Comparison of ENCODE assay signal across 7 cellular contexts in the genomic region with DNA sequence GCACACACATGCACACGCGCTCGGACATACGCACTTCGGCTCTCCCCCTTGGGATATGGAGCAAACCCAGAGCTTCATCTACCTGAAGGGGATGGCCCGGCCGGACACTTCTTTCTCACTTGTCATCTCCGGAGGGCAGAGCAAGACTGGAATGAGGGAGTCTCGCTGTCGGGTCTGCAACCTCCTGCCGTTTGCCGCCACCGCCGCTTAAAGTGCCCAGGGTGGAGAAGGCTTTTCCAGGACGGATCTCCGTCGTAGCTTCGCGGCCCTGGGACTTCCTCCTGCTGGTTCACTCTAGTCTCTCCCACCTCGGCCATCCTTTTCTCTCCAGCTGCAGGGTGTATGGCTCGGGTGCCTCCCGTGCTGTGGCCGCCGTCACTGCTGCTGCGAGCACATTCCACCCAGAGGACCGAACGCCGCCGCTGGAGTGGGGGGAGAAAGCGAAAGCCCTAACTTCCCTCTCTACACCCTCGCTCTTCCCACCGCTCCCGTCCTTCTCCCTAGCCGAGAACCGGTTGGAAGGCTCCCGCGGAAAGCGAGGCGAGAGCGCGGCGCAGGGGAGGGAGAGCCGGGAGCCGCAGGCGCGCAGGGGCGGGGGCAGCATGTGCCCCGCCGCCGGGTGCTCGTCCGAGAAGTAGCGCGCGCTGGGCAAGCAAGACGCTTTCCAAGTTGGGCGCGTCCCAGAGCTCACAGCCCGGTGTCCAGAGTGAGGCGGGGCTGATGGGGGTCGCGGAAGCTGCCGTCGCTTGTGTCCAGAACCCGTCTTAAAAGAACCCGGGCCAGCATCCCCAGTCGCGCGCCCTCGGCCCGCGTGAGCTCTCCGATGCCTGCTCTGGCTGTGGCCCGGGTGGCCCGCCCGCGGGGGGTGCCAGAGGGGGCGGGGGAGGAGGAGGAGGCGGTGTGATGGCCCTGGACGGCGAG. TPM values are rescaled to one million over a fixed set of nuclear protein-coding genes. Genes with fewer than 3 reads are reported as not detected.
DNase-seq lines count a peak whose midpoint lies in the region; ATAC-seq and TF ChIP-seq lines count a peak whose summit lies in the region.

A gene with protein sequence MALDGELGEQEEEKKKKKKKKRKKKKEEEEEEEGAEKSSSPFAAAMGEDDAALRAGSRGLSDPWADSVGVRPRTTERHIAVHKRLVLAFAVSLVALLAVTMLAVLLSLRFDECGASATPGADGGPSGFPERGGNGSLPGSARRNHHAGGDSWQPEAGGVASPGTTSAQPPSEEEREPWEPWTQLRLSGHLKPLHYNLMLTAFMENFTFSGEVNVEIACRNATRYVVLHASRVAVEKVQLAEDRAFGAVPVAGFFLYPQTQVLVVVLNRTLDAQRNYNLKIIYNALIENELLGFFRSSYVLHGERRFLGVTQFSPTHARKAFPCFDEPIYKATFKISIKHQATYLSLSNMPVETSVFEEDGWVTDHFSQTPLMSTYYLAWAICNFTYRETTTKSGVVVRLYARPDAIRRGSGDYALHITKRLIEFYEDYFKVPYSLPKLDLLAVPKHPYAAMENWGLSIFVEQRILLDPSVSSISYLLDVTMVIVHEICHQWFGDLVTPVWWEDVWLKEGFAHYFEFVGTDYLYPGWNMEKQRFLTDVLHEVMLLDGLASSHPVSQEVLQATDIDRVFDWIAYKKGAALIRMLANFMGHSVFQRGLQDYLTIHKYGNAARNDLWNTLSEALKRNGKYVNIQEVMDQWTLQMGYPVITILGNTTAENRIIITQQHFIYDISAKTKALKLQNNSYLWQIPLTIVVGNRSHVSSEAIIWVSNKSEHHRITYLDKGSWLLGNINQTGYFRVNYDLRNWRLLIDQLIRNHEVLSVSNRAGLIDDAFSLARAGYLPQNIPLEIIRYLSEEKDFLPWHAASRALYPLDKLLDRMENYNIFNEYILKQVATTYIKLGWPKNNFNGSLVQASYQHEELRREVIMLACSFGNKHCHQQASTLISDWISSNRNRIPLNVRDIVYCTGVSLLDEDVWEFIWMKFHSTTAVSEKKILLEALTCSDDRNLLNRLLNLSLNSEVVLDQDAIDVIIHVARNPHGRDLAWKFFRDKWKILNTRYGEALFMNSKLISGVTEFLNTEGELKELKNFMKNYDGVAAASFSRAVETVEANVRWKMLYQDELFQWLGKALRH (plus strand): TSS at position 630 of the 921 bp plus-strand sequence. CDS start 274 bp downstream, at position 904.

- POLR2A ChIA-PET in CD8-positive, alpha-beta memory T cell (lab: Charles Lee): no interaction called here

- TF ChIP-seq POLR2A in stomach (IDR thresholded peaks at IDR 0.05): no peak

- TF ChIP-seq CTCF in GM06990 (IDR thresholded peaks at IDR 0.05; ENCODE audit: insufficient read depth, low read length, poor library complexity, severe bottlenecking) (no peak), coronary artery (IDR thresholded peaks at IDR 0.05) (no peak), left lung (IDR thresholded peaks at IDR 0.05) (no peak), stomach (IDR thresholded peaks at IDR 0.05) (no peak)

- peaks cover 26 to 37% of the 10 kb centered on the region in 2 donors for H3K27me3 Mint-ChIP-seq in CD8-positive, alpha-beta memory T cell

- peaks cover 0 to 1% (median 0%) of the 10 kb centered on the region in 3 donors for H3K4me1 Mint-ChIP-seq in CD8-positive, alpha-beta memory T cell

- CTCF ChIA-PET in CD8-positive, alpha-beta memory T cell (lab: Charles Lee): no interaction called here

- H3K36me3 Mint-ChIP-seq in CD8-positive, alpha-beta memory T cell: no peaks in the 10 kb centered on the region

- ATAC-seq in left lung (peak; percentile 75), HG03095 (IDR thresholded peaks at IDR 0.05; ENCODE audit: unreplicated experiment) (no peak)

- no peak for TF ChIP-seq EP300 in stomach (IDR thresholded peaks at IDR 0.05)

- H3K27ac ChIP-seq in coronary artery (peak within 1 kb of the TSS in 1 of 2 donors; percentile 81), left lung (peak within 1 kb of the TSS; percentile 18 to 58), stomach (peak within 1 kb of the TSS; percentile 11 to 72 (median 59))
- no peak within 1 kb of the TSS for H3K27ac ChIP-seq in CD8-positive, alpha-beta memory T cell (ENCODE audit: low read depth, low read length)

- 1 to 4% (median 2%) methylated on average over 49 to 81 of the region's 81 CpGs for WGBS in stomach, 5 donors

- peaks cover 0 to 10% (median 4%) of the 10 kb centered on the region in 5 donors for H3K9me3 Mint-ChIP-seq in CD8-positive, alpha-beta memory T cell

- no peak within 1 kb of the TSS for H3K4me3 Mint-ChIP-seq in CD8-positive, alpha-beta memory T cell

- H3K36me3 ChIP-seq in GM06990 (ENCODE audit: control insufficient read depth, insufficient read depth, low read length): no peaks in the 10 kb centered on the region
- H3K36me3 ChIP-seq in left lung: no peaks in the 10 kb centered on the region
- H3K36me3 ChIP-seq in stomach: no peaks in the 10 kb centered on the region
- H3K36me3 ChIP-seq in CD8-positive, alpha-beta memory T cell (ENCODE audit: insufficient read depth, low read length): no peaks in the 10 kb centered on the region

- peaks cover 10 to 22% of the 10 kb centered on the region in 2 donors for H3K4me1 ChIP-seq in left lung
- peaks cover 8 to 37% (median 28%) of the 10 kb centered on the region in 4 donors for H3K4me1 ChIP-seq in stomach
- H3K4me1 ChIP-seq in CD8-positive, alpha-beta memory T cell (ENCODE audit: insufficient read depth, low read length): no peaks in the 10 kb centered on the region

- intact Hi-C loops in left lung (cut with DNase I): no loop called here
- intact Hi-C loops in stomach (cut with DNase I; ENCODE audit: low total_unique reads): no loop called here

- H3K9me3 ChIP-seq in left lung (no peaks in the 10 kb centered on the region), stomach (no peaks in the 10 kb centered on the region)
- H3K9me3 ChIP-seq in CD8-positive, alpha-beta memory T cell (ENCODE audit: low read length): no peaks in the 10 kb centered on the region

- DNase-seq in GM06990 (ENCODE audit: extremely low read depth, insufficient read length) (peak; percentile 3), NCI-H2227 treated with DMSO at 0.1 percent for 48 hours (lab: John Stamatoyannopoulos, UW) (peak; percentile 75), coronary artery (ENCODE audit: low spot score) (peak; percentile 72), left lung (peak; percentile 36 to 80), stomach (no peak)
- DNase-seq in CD8-positive, alpha-beta memory T cell: no peak

- H3K27me3 ChIP-seq in GM06990 (replicated peaks; ENCODE audit: control insufficient read depth, insufficient read depth, low read length) (no peaks in the 10 kb centered on the region; the same call in 1 of the 2 replicates), left lung (peaks cover 32 to 84% of the 10 kb centered on the region in 2 donors), stomach (peaks cover 17 to 66% (median 35%) of the 10 kb centered on the region in 3 donors)
- H3K27me3 ChIP-seq in CD8-positive, alpha-beta memory T cell (ENCODE audit: insufficient read depth, low read length, poor library complexity, severe bottlenecking): no peaks in the 10 kb centered on the region

- H3K4me3 ChIP-seq in GM06990 (replicated peaks; ENCODE audit: low read depth, low read length): no peak within 1 kb of the TSS
- peak within 1 kb of the TSS; percentile 74 for H3K4me3 ChIP-seq in coronary artery
- H3K4me3 ChIP-seq in left lung: peak within 1 kb of the TSS; percentile 49 to 51
- peak within 1 kb of the TSS; percentile 53 to 73 (median 60) for H3K4me3 ChIP-seq in stomach
- no peak within 1 kb of the TSS for H3K4me3 ChIP-seq in CD8-positive, alpha-beta memory T cell (ENCODE audit: low read length)

- H3K27ac Mint-ChIP-seq in CD8-positive, alpha-beta memory T cell: no peak within 1 kb of the TSS

RNA-seq across cellular contexts. Expression of the gene that starts here (rescaled TPM):
- total RNA-seq in left lung: 1 to 10 TPM in 1 of 2 donors, under 1 TPM in 1; 0.87 to 4.3 TPM
- 10 to 100 TPM in 1 of 5 donors, 1 to 10 TPM in 3, under 1 TPM in 1; 0.89 to 75.3 (median 4.9) TPM for total RNA-seq in stomach
- polyA plus RNA-seq in stomach: 1 to 10 TPM in 1 of 3 donors, under 1 TPM in 2; 0.13 to 5.0 (median 0.37) TPM
- total RNA-seq in CD8-positive, alpha-beta memory T cell: not detected
- not detected for polyA plus RNA-seq in CD8-positive, alpha-beta memory T cell

Comparison
In these comparisons a context has a peak if more than half of its experiments do, and no peak if none do; other contexts are left out.
1. DNase-seq: peak in GM06990 (single experiment), NCI-H2227 treated with DMSO at 0.1 percent for 48 hours (single experiment), coronary artery (single experiment) and left lung (2 of 2); none in stomach (single experiment) and CD8-positive, alpha-beta memory T cell (0 of 5).
2. H3K4me3 ChIP-seq: peak in coronary artery (single experiment), left lung (2 of 2) and stomach (4 of 4); none in GM06990 (single experiment) and CD8-positive, alpha-beta memory T cell (single experiment).